ENCODE assay signal across 20 cellular contexts in genomic region chr2:24179683-24180082, GRCh38. TPM values are rescaled to one million over a fixed set of nuclear protein-coding genes. Genes with fewer than 3 reads are reported as not detected.
"Had no signal": no experiment of that assay in that cellular context is flagged by ENCODE, and none has a peak within 500 bp of the region (broad histone marks: within the 10 kb centered on the region; RNA-seq: fewer than 3 reads in every experiment).

No MANE protein-coding gene starts in this region.

- H3K27me3 Mint-ChIP-seq: naive B cell; stimulated activated naive CD8-positive, alpha-beta T cell treated with anti-CD3 and anti-CD28 coated beads, Interleukin-15, Interleukin-2, amounts not matched to agents 100 ng/mL and 50 ng/mL, for 24 hours had no signal

- H3K4me1 Mint-ChIP-seq: naive B cell had no signal

- DNase-seq: activated CD8-positive, alpha-beta T cell treated with anti-CD3 and anti-CD28 coated beads, Interleukin-2, amount 10 ng/mL, durations not matched to agents 7 days and 5 days; activated naive CD4-positive, alpha-beta T cell; activated naive CD8-positive, alpha-beta T cell treated with anti-CD3 and anti-CD28 coated beads, Interleukin-2, amount 10 ng/mL, durations not matched to agents 7 days and 5 days; central memory CD4-positive, alpha-beta T cell; colonic mucosa; effector CD4-positive, alpha-beta T cell; hippocampal formation; kidney; left ventricle myocardium inferior; naive B cell; ovary; trophoblast cell; WERI-Rb-1 had no signal

- H3K4me3 Mint-ChIP-seq: activated CD8-positive, alpha-beta T cell treated with anti-CD3 and anti-CD28 coated beads, Interleukin-2, amount 10 ng/mL, durations not matched to agents 7 days and 5 days; activated naive CD8-positive, alpha-beta T cell treated with anti-CD3 and anti-CD28 coated beads, Interleukin-2, amount 10 ng/mL, durations not matched to agents 7 days and 5 days; activated T-helper 1 cell treated with anti-CD3 and anti-CD28 coated beads, Interleukin-12 subunit alpha, Interleukin-12 subunit beta, Interleukin-2, Interleukin-4 antibody, amounts not matched to agents 30 ng/mL and 10 ng/mL and 1 ng/mL, durations not matched to agents 14 hours and 24 hours and 36 hours; brain; naive B cell; neural progenitor cell; stimulated activated naive CD8-positive, alpha-beta T cell treated with anti-CD3 and anti-CD28 coated beads, Interleukin-15, Interleukin-2, amounts not matched to agents 100 ng/mL and 50 ng/mL, for 24 hours had no signal

- H3K27ac Mint-ChIP-seq: activated CD8-positive, alpha-beta T cell treated with anti-CD3 and anti-CD28 coated beads, Interleukin-2, amount 10 ng/mL, durations not matched to agents 7 days and 5 days; activated naive CD8-positive, alpha-beta T cell treated with anti-CD3 and anti-CD28 coated beads, Interleukin-2, amount 10 ng/mL, durations not matched to agents 7 days and 5 days; activated T-helper 1 cell treated with anti-CD3 and anti-CD28 coated beads, Interleukin-12 subunit alpha, Interleukin-12 subunit beta, Interleukin-2, Interleukin-4 antibody, amounts not matched to agents 30 ng/mL and 10 ng/mL and 1 ng/mL, durations not matched to agents 14 hours and 24 hours and 36 hours; brain; neural progenitor cell; stimulated activated naive CD8-positive, alpha-beta T cell treated with anti-CD3 and anti-CD28 coated beads, Interleukin-15, Interleukin-2, amounts not matched to agents 100 ng/mL and 50 ng/mL, for 24 hours had no signal

- FAIRE-seq: kidney had no signal

- ATAC-seq: activated CD8-positive, alpha-beta T cell treated with anti-CD3 and anti-CD28 coated beads, Interleukin-2, amount 10 ng/mL, durations not matched to agents 7 days and 5 days; sciatic nerve had no signal

- H3K36me3 Mint-ChIP-seq: activated naive CD8-positive, alpha-beta T cell treated with anti-CD3 and anti-CD28 coated beads, Interleukin-2, amount 10 ng/mL, durations not matched to agents 7 days and 5 days; naive B cell; neural progenitor cell had no signal

- H3K9me3 Mint-ChIP-seq: activated naive CD8-positive, alpha-beta T cell treated with anti-CD3 and anti-CD28 coated beads, Interleukin-2, amount 10 ng/mL, durations not matched to agents 7 days and 5 days; activated T-helper 1 cell treated with anti-CD3 and anti-CD28 coated beads, Interleukin-12 subunit alpha, Interleukin-12 subunit beta, Interleukin-2, Interleukin-4 antibody, amounts not matched to agents 30 ng/mL and 10 ng/mL and 1 ng/mL, durations not matched to agents 14 hours and 24 hours and 36 hours; naive B cell; neural progenitor cell; stimulated activated naive CD8-positive, alpha-beta T cell treated with anti-CD3 and anti-CD28 coated beads, Interleukin-15, Interleukin-2, amounts not matched to agents 100 ng/mL and 50 ng/mL, for 24 hours had no signal

RNA-seq across cellular contexts. Expression of gene FAM228A, which starts 4.8 kb away (rescaled TPM):
- total RNA-seq: activated CD8-positive, alpha-beta T cell treated with anti-CD3 and anti-CD28 coated beads, Interleukin-2, amount 10 ng/mL, durations not matched to agents 7 days and 5 days; activated T-helper 1 cell treated with anti-CD3 and anti-CD28 coated beads, Interleukin-12 subunit alpha, Interleukin-12 subunit beta, Interleukin-2, Interleukin-4 antibody, amounts not matched to agents 30 ng/mL and 10 ng/mL and 1 ng/mL, durations not matched to agents 14 hours and 24 hours and 36 hours; colonic mucosa; glomerular endothelial cell had no signal

RNA-seq across cellular contexts. Expression of gene PFN4, which starts 56.5 kb away (rescaled TPM):
- total RNA-seq: activated naive CD8-positive, alpha-beta T cell treated with anti-CD3 and anti-CD28 coated beads, Interleukin-2, amount 10 ng/mL, durations not matched to agents 7 days and 5 days; activated T-helper 1 cell treated with anti-CD3 and anti-CD28 coated beads, Interleukin-12 subunit alpha, Interleukin-12 subunit beta, Interleukin-2, Interleukin-4 antibody, amounts not matched to agents 30 ng/mL and 10 ng/mL and 1 ng/mL, durations not matched to agents 14 hours and 24 hours and 36 hours; mononuclear cell had no signal
